Comparison of ENCODE assay signal across 12 cellular contexts in genomic region chr1:207259391-207259790, GRCh38.
DNase-seq lines count a peak whose midpoint lies in the region; ATAC-seq and TF ChIP-seq lines count a peak whose summit lies in the region.
"Had no signal": no experiment of that assay in that cellular context is flagged by ENCODE, and none has a peak within 500 bp of the region (broad histone marks: within the 10 kb centered on the region; RNA-seq: fewer than 3 reads in every experiment).

No MANE protein-coding gene starts in this region.

- peaks cover 17% of the 10 kb centered on the region for H3K9me3 Mint-ChIP-seq in activated CD4-positive, alpha-beta T cell treated with anti-CD3 and anti-CD28 coated beads for 36 hours (ENCODE audit: low read depth)
- H3K9me3 Mint-ChIP-seq: natural killer cell had no signal

- no peak overlapping the region for H3K4me3 Mint-ChIP-seq in activated CD4-positive, alpha-beta T cell treated with anti-CD3 and anti-CD28 coated beads for 36 hours
- H3K4me3 Mint-ChIP-seq: natural killer cell had no signal

- no peaks in the 10 kb centered on the region for H3K4me1 Mint-ChIP-seq in activated CD4-positive, alpha-beta T cell treated with anti-CD3 and anti-CD28 coated beads for 36 hours
- H3K4me1 Mint-ChIP-seq: natural killer cell had no signal

- no peaks in the 10 kb centered on the region for H3K27me3 Mint-ChIP-seq in activated CD4-positive, alpha-beta T cell treated with anti-CD3 and anti-CD28 coated beads for 36 hours

- POLR2A ChIA-PET in activated CD4-positive, alpha-beta T cell treated with anti-CD3 and anti-CD28 coated beads for 36 hours (lab: Charles Lee): no interaction called here

- ATAC-seq in activated CD4-positive, alpha-beta T cell treated with anti-CD3 and anti-CD28 coated beads for 36 hours: no peak
- no peak for ATAC-seq in HG03521 (IDR thresholded peaks at IDR 0.05; ENCODE audit: unreplicated experiment)
- ATAC-seq: natural killer cell had no signal

- H3K27ac Mint-ChIP-seq in activated CD4-positive, alpha-beta T cell treated with anti-CD3 and anti-CD28 coated beads for 36 hours: no peak overlapping the region
- H3K27ac Mint-ChIP-seq: natural killer cell had no signal

- DNase-seq in AG09319 (ENCODE audit: extremely low read depth, low read depth) (no peak), HT-29 (ENCODE audit: low spot score) (peak; percentile 55), cerebellar cortex (ENCODE audit: low spot score) (peak; percentile 10), kidney tubule cell (ENCODE audit: low spot score) (peak; percentile 39), NOMO-1 (lab: John Stamatoyannopoulos, UW; ENCODE audit: unreplicated experiment in 2 of 2) (no peak)
- DNase-seq in activated CD4-positive, alpha-beta T cell treated with anti-CD3 and anti-CD28 coated beads for 36 hours: no peak
- no peak for DNase-seq in activated effector memory CD4-positive, alpha-beta T cell treated with Interleukin-2 at 50 U/mL for 16 hours
- DNase-seq: activated CD8-positive, alpha-beta memory T cell treated with anti-CD3 and anti-CD28 coated beads for 24 hours; DMS153; natural killer cell; NCI-H748 treated with DMSO at 0.1 percent for 48 hours had no signal

- CTCF ChIA-PET in activated CD4-positive, alpha-beta T cell treated with anti-CD3 and anti-CD28 coated beads for 36 hours (lab: Charles Lee): interaction anchor here (0.7 to 1.1 kb wide), 2 partner anchors 97 to 240 kb away, joined by 3 read pairs; no protein-coding TSS in a partner anchor

- H3K36me3 Mint-ChIP-seq in activated CD4-positive, alpha-beta T cell treated with anti-CD3 and anti-CD28 coated beads for 36 hours (ENCODE audit: low read depth): peaks cover 2% of the 10 kb centered on the region

- intact Hi-C loops in activated CD4-positive, alpha-beta T cell treated with anti-CD3 and anti-CD28 coated beads for 36 hours (cut with DNase I, micrococcal nuclease): no loop called here

- peak; percentile 59 for TF ChIP-seq CTCF in AG09319 (IDR thresholded peaks at IDR 0.05; ENCODE audit: low read depth, low read length)

Comparison
In these comparisons a context has a peak if more than half of its experiments do, and no peak if none do; other contexts are left out.
1. DNase-seq: peak in HT-29 (single experiment), cerebellar cortex (single experiment) and kidney tubule cell (single experiment); none in AG09319 (single experiment), NOMO-1 (0 of 2), activated CD4-positive, alpha-beta T cell treated with anti-CD3 and anti-CD28 coated beads for 36 hours (single experiment) and activated effector memory CD4-positive, alpha-beta T cell treated with Interleukin-2 at 50 U/mL for 16 hours (single experiment).